14 cellular contexts compared by ENCODE assay signal in genomic region chr4:39539026-39539690, GRCh38. TPM values are rescaled to one million over a fixed set of nuclear protein-coding genes. Genes with fewer than 3 reads are reported as not detected.
DNase-seq lines count a peak whose midpoint lies in the region; FAIRE-seq and TF ChIP-seq lines count a peak whose summit lies in the region.
"Had no signal": no experiment of that assay in that cellular context is flagged by ENCODE, and none has a peak within 500 bp of the region (broad histone marks: within the 10 kb centered on the region; RNA-seq: fewer than 3 reads in every experiment).

No MANE protein-coding gene starts in this region.

- intact Hi-C loops in PC-9 (cut with micrococcal nuclease; ENCODE audit: unreplicated experiment) (no loop called here), uterus (cut with DNase I; ENCODE audit: low total_unique reads) (no loop called here)

- TF ChIP-seq CTCF in PC-9 (conservative IDR thresholded peaks at IDR 0.05), result no peak
- no peak for TF ChIP-seq CTCF in uterus (IDR thresholded peaks at IDR 0.05)

- DNase-seq in NCI-H2029 (lab: John Stamatoyannopoulos, UW) (peak; percentile 15), NCI-H2029 treated with DMSO at 0.1 percent for 48 hours (lab: John Stamatoyannopoulos, UW) (no peak), PC-9 (peak; percentile 23 to 80), fibroblast of peridontal ligament (ENCODE audit: extremely low read depth) (peak; percentile 77), renal cortical epithelial cell (ENCODE audit: low read depth) (peak; percentile 65), NCI-H446 treated with DMSO at 0.1 percent for 48 hours (lab: John Stamatoyannopoulos, UW) (no peak), RCC 7860 (ENCODE audit: low spot score) (no peak), uterus (no peak)
- DNase-seq: activated CD4-positive, alpha-beta T cell treated with anti-CD3 and anti-CD28 coated beads, Interleukin-2, amount 10 ng/mL, durations not matched to agents 7 days and 5 days; effector memory CD4-positive, alpha-beta T cell; gastrocnemius medialis; naive B cell; NCI-H2081 had no signal

- H4K20me1 ChIP-seq in PC-9 (ENCODE audit: insufficient read depth), result no peaks in the 10 kb centered on the region

- H3K4me1 ChIP-seq in PC-9 (replicated peaks; ENCODE audit: insufficient read depth) (peaks cover 65% of the 10 kb centered on the region), uterus (no peaks in the 10 kb centered on the region)
- H3K4me1 ChIP-seq: gastrocnemius medialis had no signal

- H3K4me3 ChIP-seq in PC-9 (no peak overlapping the region; the same call in 1 of the 2 replicates), uterus (no peak overlapping the region)
- H3K4me3 ChIP-seq: gastrocnemius medialis, skin epidermis had no signal

- H3K36me3 ChIP-seq in PC-9 (ENCODE audit: low read depth) (peaks cover 19% of the 10 kb centered on the region), uterus (no peaks in the 10 kb centered on the region)

- no peak overlapping the region for H2AFZ ChIP-seq in PC-9

- CTCF ChIA-PET in PC-9 (lab: Charles Lee), result no interaction called here

- peak overlapping the region; percentile 66 for H3K4me2 ChIP-seq in PC-9

- H3K9me3 ChIP-seq in PC-9 (ENCODE audit: insufficient read depth, low read depth), result no peaks in the 10 kb centered on the region; the same call in 1 of the 2 replicates
- H3K9me3 ChIP-seq in uterus, result no peaks in the 10 kb centered on the region
- H3K9me3 ChIP-seq: gastrocnemius medialis had no signal

- BruUV-seq in PC-9 (replicated peaks; lab: Mats Ljungman, UMichigan), result no TSS peak

- no peaks in the 10 kb centered on the region for H3K27me3 ChIP-seq in PC-9 (ENCODE audit: insufficient read depth, low read depth)
- no peaks in the 10 kb centered on the region for H3K27me3 ChIP-seq in uterus
- H3K27me3 ChIP-seq: gastrocnemius medialis had no signal

- peak overlapping the region; percentile 85 for H3K27ac ChIP-seq in PC-9
- H3K27ac ChIP-seq in uterus, result no peak overlapping the region
- H3K27ac ChIP-seq: gastrocnemius medialis, skin epidermis had no signal

- POLR2A ChIA-PET in PC-9 (lab: Charles Lee; ENCODE audit: unreplicated experiment), result interaction anchor here (1.0 kb wide), 1 partner anchor 99 kb away, joined by 3 read pairs; the partner anchor contains the start of gene SMIM14

- H3K79me2 ChIP-seq in PC-9 (ENCODE audit: low read depth), result peaks cover 20% of the 10 kb centered on the region; the same call in 1 of the 2 replicates

- H3K9me2 ChIP-seq in PC-9 (ENCODE audit: insufficient read depth), result no peaks in the 10 kb centered on the region

- peaks cover 54% of the 10 kb centered on the region for H3F3A ChIP-seq in PC-9 (ENCODE audit: insufficient read depth, low read depth)

- no peak for TF ChIP-seq POLR2A in uterus (IDR thresholded peaks at IDR 0.05)

- FAIRE-seq in RCC 7860 (lab: Jason Lieb, UNC), result no peak

RNA-seq across cellular contexts. Expression of gene UGDH, which starts 11.9 kb away (rescaled TPM):
- total RNA-seq in PC-9 (2021) (88.6 and 98.5 TPM in 2 replicates), renal cortical epithelial cell (317 and 424 TPM in 2 replicates), uterus (100 to 1,000 TPM in 1 of 4 donors, 10 to 100 TPM in 3; 36.4 to 192 (median 48.9) TPM)

Comparison
In these comparisons a context has a peak if more than half of its experiments do, and no peak if none do; other contexts are left out.
1. DNase-seq: peak in NCI-H2029 (single experiment), PC-9 (2 of 2), fibroblast of peridontal ligament (single experiment) and renal cortical epithelial cell (single experiment); none in NCI-H2029 treated with DMSO at 0.1 percent for 48 hours (single experiment), NCI-H446 treated with DMSO at 0.1 percent for 48 hours (single experiment), RCC 7860 (single experiment) and uterus (0 of 2).